Comparison of ENCODE assay signal across 8 cellular contexts in the genomic region with DNA sequence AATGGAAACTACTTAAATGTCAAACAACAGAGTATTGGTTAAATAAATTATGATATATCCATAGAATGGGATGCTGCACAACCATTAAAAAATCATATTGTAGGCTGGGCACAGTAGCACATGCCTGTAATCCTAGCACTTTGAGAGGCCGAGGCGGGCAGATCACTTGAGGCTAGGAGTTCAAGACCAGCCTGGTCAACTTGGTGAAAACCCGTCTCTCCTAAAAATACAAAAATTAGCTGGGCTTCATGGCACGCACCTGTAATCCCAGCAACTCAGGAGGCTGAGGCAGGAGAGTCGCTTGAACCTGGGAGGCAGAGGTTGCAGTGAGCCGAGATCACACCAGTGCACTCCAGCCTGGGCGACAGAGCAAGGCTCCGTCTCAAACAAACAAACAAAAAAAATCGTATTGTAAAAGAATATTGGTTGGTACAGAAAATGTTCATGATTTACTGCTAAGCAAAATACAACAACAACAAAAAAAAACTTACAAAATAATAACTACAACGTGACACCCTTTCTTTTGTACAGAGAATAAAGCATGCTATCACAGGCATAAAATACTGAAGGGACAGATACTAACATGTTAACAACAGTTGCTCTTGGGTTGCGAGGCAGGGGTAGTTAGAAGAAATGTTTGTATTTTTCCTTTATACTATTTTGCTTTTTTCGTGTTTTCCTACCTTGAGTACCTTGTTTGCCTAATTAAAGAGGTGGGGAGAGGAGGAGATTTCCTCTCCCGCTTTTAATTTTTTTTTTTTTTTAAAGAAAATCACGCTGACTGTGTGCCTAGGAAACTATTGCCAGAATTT. TPM values are rescaled to one million over a fixed set of nuclear protein-coding genes. Genes with fewer than 3 reads are reported as not detected.
DNase-seq lines count a peak whose midpoint lies in the region; ATAC-seq, FAIRE-seq and TF ChIP-seq lines count a peak whose summit lies in the region.

No MANE protein-coding gene starts in this region.

- no peaks in the 10 kb centered on the region for H3K9me1 ChIP-seq in endothelial cell of umbilical vein (replicated peaks; ENCODE audit: control insufficient read depth, extremely low read depth, insufficient read depth, low read length)

- no peaks in the 10 kb centered on the region for H3K9me3 ChIP-seq in CD4-positive, CD25-positive, alpha-beta regulatory T cell (ENCODE audit: control insufficient read depth in 2 of 2, low read length in 2 of 2)
- no peaks in the 10 kb centered on the region for H3K9me3 ChIP-seq in PC-3 (ENCODE audit: low read length)
- H3K9me3 ChIP-seq in endothelial cell of umbilical vein (replicated peaks; ENCODE audit: control insufficient read depth, insufficient read depth, low read length): no peaks in the 10 kb centered on the region

- H3K36me3 ChIP-seq in CD4-positive, CD25-positive, alpha-beta regulatory T cell (ENCODE audit: control insufficient read depth, insufficient read depth, low read length): no peaks in the 10 kb centered on the region
- H3K36me3 ChIP-seq in PC-3 (ENCODE audit: low read depth, low read length) (no peaks in the 10 kb centered on the region), endothelial cell of umbilical vein (ENCODE audit: control insufficient read depth in 2 of 2, extremely low read depth in 1 of 2, insufficient read depth in 2 of 2, low read length in 2 of 2) (no peaks in the 10 kb centered on the region)

- no peak for TF ChIP-seq POLR2A in endothelial cell of umbilical vein (IDR thresholded peaks at IDR 0.05; ENCODE audit: low read depth, low read length)

- peak; percentile 24 for FAIRE-seq in endothelial cell of umbilical vein (lab: Jason Lieb, UNC)

- H3K9me2 ChIP-seq in PC-3 (replicated peaks; ENCODE audit: low read length): no peaks in the 10 kb centered on the region

- H3K27me3 Mint-ChIP-seq in CD4-positive, CD25-positive, alpha-beta regulatory T cell: peaks cover 38% of the 10 kb centered on the region
- no peaks in the 10 kb centered on the region for H3K27me3 Mint-ChIP-seq in osteocyte (ENCODE audit: unreplicated experiment)

- H2AFZ ChIP-seq in PC-3 (ENCODE audit: low read length) (peak overlapping the region; percentile 89), endothelial cell of umbilical vein (ENCODE audit: low read depth, low read length) (peak overlapping the region; percentile 98)

- peaks cover 0 to 2% (median 0%) of the 10 kb centered on the region in 7 donors for H3K9me3 Mint-ChIP-seq in CD4-positive, CD25-positive, alpha-beta regulatory T cell
- H3K9me3 Mint-ChIP-seq in osteocyte (ENCODE audit: unreplicated experiment): no peaks in the 10 kb centered on the region

- H3K27me3 ChIP-seq in CD4-positive, CD25-positive, alpha-beta regulatory T cell (ENCODE audit: control insufficient read depth, insufficient read depth, low read length): peaks cover 16% of the 10 kb centered on the region
- H3K27me3 ChIP-seq in PC-3 (ENCODE audit: low read length): no peaks in the 10 kb centered on the region
- no peaks in the 10 kb centered on the region for H3K27me3 ChIP-seq in endothelial cell of umbilical vein (ENCODE audit: control insufficient read depth in 2 of 2, insufficient read depth in 2 of 2, low read length in 2 of 2)

- BruUV-seq in PC-3 (replicated peaks; lab: Mats Ljungman, UMichigan) (no TSS peak), endothelial cell of umbilical vein (replicated peaks; lab: Mats Ljungman, UMichigan) (no TSS peak)

- peak overlapping the region in 3 of 4 donors; percentile 52 to 67 (median 61) for H3K4me3 Mint-ChIP-seq in CD4-positive, CD25-positive, alpha-beta regulatory T cell
- peak overlapping the region; percentile 71 for H3K4me3 Mint-ChIP-seq in osteocyte (ENCODE audit: unreplicated experiment)

- peak overlapping the region; percentile 32 for H3K4me3 ChIP-seq in CD4-positive, CD25-positive, alpha-beta regulatory T cell (ENCODE audit: low read depth, low read length)
- peak overlapping the region; percentile 71 for H3K4me3 ChIP-seq in PC-3 (ENCODE audit: low read length)
- H3K4me3 ChIP-seq in endothelial cell of umbilical vein (replicated peaks in 1 of 3; ENCODE audit: insufficient read depth in 1 of 3, low read depth in 1 of 3, low read length in 3 of 3): peak overlapping the region in 2 of 3 experiments; percentile 40 to 55

- H3K79me2 ChIP-seq in PC-3 (ENCODE audit: low read length): no peaks in the 10 kb centered on the region
- no peaks in the 10 kb centered on the region for H3K79me2 ChIP-seq in endothelial cell of umbilical vein (ENCODE audit: control insufficient read depth, insufficient read depth, low read length)

- no peak overlapping the region for H3K27ac ChIP-seq in CD4-positive, CD25-positive, alpha-beta regulatory T cell (ENCODE audit: insufficient read depth, low read length, poor library complexity, severe bottlenecking)
- H3K27ac ChIP-seq in PC-3 (ENCODE audit: low read length) (no peak overlapping the region), endothelial cell of umbilical vein (ENCODE audit: insufficient read depth, low read depth, low read length) (no peak overlapping the region)

- peaks cover 0 to 5% (median 1%) of the 10 kb centered on the region in 4 donors for H3K4me1 Mint-ChIP-seq in CD4-positive, CD25-positive, alpha-beta regulatory T cell
- H3K4me1 Mint-ChIP-seq in osteocyte (ENCODE audit: unreplicated experiment): peaks cover 39% of the 10 kb centered on the region

- ATAC-seq in CD4-positive, CD25-positive, alpha-beta regulatory T cell (ENCODE audit: low read depth in 2 of 2): no peak
- ATAC-seq in PC-3 (no peak), GM21390 (IDR thresholded peaks at IDR 0.05; ENCODE audit: unreplicated experiment) (no peak), HG03460 (IDR thresholded peaks at IDR 0.05; ENCODE audit: unreplicated experiment) (no peak)

- POLR2A ChIA-PET in PC-3 (lab: Charles Lee; ENCODE audit: unreplicated experiment): no interaction called here
- POLR2A ChIA-PET in endothelial cell of umbilical vein (lab: Charles Lee): no interaction called here

- dilution Hi-C loops in endothelial cell of umbilical vein (cut with MboI; ENCODE audit: extremely low pct_ligation_motif_present, low sequenced_read_pairs): no loop called here

- no peaks in the 10 kb centered on the region for H3K36me3 Mint-ChIP-seq in CD4-positive, CD25-positive, alpha-beta regulatory T cell
- no peaks in the 10 kb centered on the region for H3K36me3 Mint-ChIP-seq in osteocyte (ENCODE audit: unreplicated experiment)

- TF ChIP-seq CTCF in PC-3 (conservative IDR thresholded peaks at IDR 0.05; ENCODE audit: low read depth, low read length) (no peak), endothelial cell of umbilical vein (IDR thresholded peaks at IDR 0.05; ENCODE audit: extremely low read depth in 1 of 2, insufficient read depth in 1 of 2, low read depth in 1 of 2, low read length in 2 of 2) (no peak), osteocyte (IDR thresholded peaks at IDR 0.05) (no peak)

- H3K9ac ChIP-seq in PC-3 (ENCODE audit: low read length) (peak overlapping the region; percentile 74), endothelial cell of umbilical vein (replicated peaks; ENCODE audit: extremely low read depth, insufficient read depth, low read length) (no peak overlapping the region)

- CTCF ChIA-PET in PC-3 (lab: Charles Lee) (no interaction called here), endothelial cell of umbilical vein (lab: Charles Lee) (interaction anchor here (0.8 to 4.4 kb wide), 8 partner anchors 18 to 80 kb away, joined by 3 to 31 read pairs (median 12); no protein-coding TSS in a partner anchor)

- H3K27ac Mint-ChIP-seq in CD4-positive, CD25-positive, alpha-beta regulatory T cell: no peak overlapping the region
- H3K27ac Mint-ChIP-seq in osteocyte (ENCODE audit: unreplicated experiment): peak overlapping the region; percentile 35

- no peak for DNase-seq in CD4-positive, CD25-positive, alpha-beta regulatory T cell
- DNase-seq in PC-3 (no peak), endothelial cell of umbilical vein (ENCODE audit: low read depth, low spot score) (no peak), osteocyte (ENCODE audit: extremely low spot score, unreplicated experiment) (no peak), DMS153 (lab: John Stamatoyannopoulos, UW) (no peak), OCI-M1 (lab: John Stamatoyannopoulos, UW) (no peak)

- peaks cover 4% of the 10 kb centered on the region for H3K4me1 ChIP-seq in CD4-positive, CD25-positive, alpha-beta regulatory T cell (ENCODE audit: control insufficient read depth, insufficient read depth, low read length, poor library complexity, severe bottlenecking)
- H3K4me1 ChIP-seq in PC-3 (ENCODE audit: insufficient read depth, low read length) (peaks cover 12% of the 10 kb centered on the region; the same call in 1 of the 2 replicates), endothelial cell of umbilical vein (ENCODE audit: control insufficient read depth, extremely low read depth, insufficient read depth, low read length) (peaks cover 12% of the 10 kb centered on the region)

- H3K4me2 ChIP-seq in PC-3 (ENCODE audit: low read length): peak overlapping the region; percentile 94
- H3K4me2 ChIP-seq in endothelial cell of umbilical vein (ENCODE audit: insufficient read depth, low read length): peak overlapping the region; percentile 84

- H4K20me1 ChIP-seq in PC-3 (ENCODE audit: low read length) (no peaks in the 10 kb centered on the region), endothelial cell of umbilical vein (replicated peaks; ENCODE audit: control insufficient read depth, extremely low read depth, insufficient read depth, low read length) (no peaks in the 10 kb centered on the region)

- no peaks in the 10 kb centered on the region for H3F3A ChIP-seq in PC-3 (ENCODE audit: low read length, unreplicated experiment)

- intact Hi-C loops in PC-3 (cut with micrococcal nuclease): no loop called here
- intact Hi-C loops in endothelial cell of umbilical vein (cut with micrococcal nuclease): loop anchor here (2.0 kb wide), 2 partner anchors 42 to 74 kb away; no protein-coding TSS in a partner anchor

TF ChIP-seq in endothelial cell of umbilical vein, 7 proteins besides CTCF, POLR2A, EP300 and RAD21 (continues in another document):
- TF ChIP-seq, protein P1, sequence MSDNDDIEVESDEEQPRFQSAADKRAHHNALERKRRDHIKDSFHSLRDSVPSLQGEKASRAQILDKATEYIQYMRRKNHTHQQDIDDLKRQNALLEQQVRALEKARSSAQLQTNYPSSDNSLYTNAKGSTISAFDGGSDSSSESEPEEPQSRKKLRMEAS (IDR thresholded peaks at IDR 0.05; ENCODE audit: insufficient read depth, insufficient read length): no peak

RNA-seq across cellular contexts. Expression of a gene that starts 21.3 kb away (rescaled TPM):
- total RNA-seq in CD4-positive, CD25-positive, alpha-beta regulatory T cell: 13.9 TPM
- polyA plus RNA-seq in CD4-positive, CD25-positive, alpha-beta regulatory T cell: 1 to 10 TPM; 1.8 to 4.9 (median 4.1) TPM
- total RNA-seq in PC-3 (2014; rRNA removed) (58.6 and 59.7 TPM in 2 replicates), endothelial cell of umbilical vein (80.5 and 84.4 TPM in 2 replicates), osteocyte (91.8 and 95.7 TPM in 2 replicates)
- polyA plus RNA-seq in endothelial cell of umbilical vein: 26.6 and 30.1 TPM in 2 replicates
- 36.3 and 39.5 TPM in 2 replicates for polyA plus RNA-seq in endothelial cell of umbilical vein (2011; cell fraction: cytosol; rRNA removed)
- 17.3 and 23.7 TPM in 2 replicates for polyA plus RNA-seq in endothelial cell of umbilical vein (2011; cell fraction: nucleus; rRNA removed)
- polyA plus RNA-seq in endothelial cell of umbilical vein (2012): 83.6 and 104 TPM in 2 replicates
- 20.3 and 22.2 TPM in 2 replicates for polyA minus RNA-seq in endothelial cell of umbilical vein
- 23.4 TPM for polyA minus RNA-seq in endothelial cell of umbilical vein (2011; cell fraction: cytosol; rRNA and poly(A)+ RNA removed)
- polyA minus RNA-seq in endothelial cell of umbilical vein (2011; cell fraction: nucleus; rRNA and poly(A)+ RNA removed): 25.1 and 26.7 TPM in 2 replicates
